In genomic region chr2:167814881-167815718, GRCh38 we compare ENCODE assay signal across 1 cellular context.
TF ChIP-seq lines count a peak whose summit lies in the region.

No MANE protein-coding gene starts in this region.

TF ChIP-seq in HepG2, 621 proteins besides CTCF, POLR2A, EP300 and RAD21 (continues in another document):
- TF ChIP-seq ZNF12 (CRISPR knock-in tag; IDR thresholded peaks at IDR 0.05) (peak; percentile 83), BCLAF1 (IDR thresholded peaks at IDR 0.05) (no peak), PRDM15 (CRISPR knock-in tag; IDR thresholded peaks at IDR 0.05) (peak; percentile 51; the same call in 1 of the 2 replicates), ZBTB8A (CRISPR knock-in tag; IDR thresholded peaks at IDR 0.05; ENCODE audit: borderline replicate concordance, low read depth) (no peak), TP53 (CRISPR knock-in tag; conservative IDR thresholded peaks at IDR 0.05) (peak; percentile 78), PBX2 (CRISPR knock-in tag; IDR thresholded peaks at IDR 0.05) (no peak), ZFAT (CRISPR knock-in tag; conservative IDR thresholded peaks at IDR 0.05) (no peak), THAP11 (CRISPR knock-in tag; IDR thresholded peaks at IDR 0.05) (peak; percentile 75), TBL1XR1 (IDR thresholded peaks at IDR 0.05; ENCODE audit: borderline replicate concordance, low read length, partially characterized antibody) (peak; percentile 99), KMT2B (CRISPR knock-in tag; IDR thresholded peaks at IDR 0.05) (peak; percentile 48; the same call in 1 of the 2 replicates), ZNF414 (CRISPR knock-in tag; IDR thresholded peaks at IDR 0.05) (peak; percentile 74), ZMYM4 (CRISPR knock-in tag; IDR thresholded peaks at IDR 0.05) (peak; percentile 93), ZFP1 (CRISPR knock-in tag; IDR thresholded peaks at IDR 0.05) (peak; percentile 96), FOXO1 (CRISPR knock-in tag; IDR thresholded peaks at IDR 0.05) (peak; percentile 99), ZKSCAN8 (CRISPR knock-in tag; IDR thresholded peaks at IDR 0.05; ENCODE audit: borderline replicate concordance) (peak; percentile 93), CREM (IDR thresholded peaks at IDR 0.05) (peak; percentile 97), CREM (CRISPR knock-in tag; IDR thresholded peaks at IDR 0.05) (no peak), PLRG1 (conservative IDR thresholded peaks at IDR 0.05) (no peak), KAT8 (CRISPR knock-in tag; IDR thresholded peaks at IDR 0.05) (peak; percentile 70), KDM1A (CRISPR knock-in tag; IDR thresholded peaks at IDR 0.05) (peak; percentile 61; the same call in 1 of the 2 replicates), ZHX2 (IDR thresholded peaks at IDR 0.05; ENCODE audit: low read depth) (0 out of 2 replicates have a peak, but pooled peaks have one; percentile 24), ZHX2 (CRISPR knock-in tag; IDR thresholded peaks at IDR 0.05; ENCODE audit: borderline replicate concordance) (peak; percentile 38; the same call in 1 of the 2 replicates), ZNF136 (CRISPR knock-in tag; IDR thresholded peaks at IDR 0.05; ENCODE audit: low read depth) (no peak; the same call in 1 of the 2 replicates), HOXA3 (CRISPR knock-in tag; IDR thresholded peaks at IDR 0.05) (peak; percentile 80), SOX5 (CRISPR knock-in tag; IDR thresholded peaks at IDR 0.05; ENCODE audit: borderline replicate concordance) (peak; percentile 97), SPEN (CRISPR knock-in tag; IDR thresholded peaks at IDR 0.05; ENCODE audit: low read depth) (no peak), MED1 (CRISPR knock-in tag; IDR thresholded peaks at IDR 0.05) (peak; percentile 97), ZNF235 (CRISPR knock-in tag; IDR thresholded peaks at IDR 0.05; ENCODE audit: borderline replicate concordance) (no peak)
- TF ChIP-seq, protein P1, sequence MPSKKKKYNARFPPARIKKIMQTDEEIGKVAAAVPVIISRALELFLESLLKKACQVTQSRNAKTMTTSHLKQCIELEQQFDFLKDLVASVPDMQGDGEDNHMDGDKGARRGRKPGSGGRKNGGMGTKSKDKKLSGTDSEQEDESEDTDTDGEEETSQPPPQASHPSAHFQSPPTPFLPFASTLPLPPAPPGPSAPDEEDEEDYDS (CRISPR knock-in tag; IDR thresholded peaks at IDR 0.05) = peak; percentile 16; the same call in 1 of the 2 replicates
- TF ChIP-seq, protein P2, sequence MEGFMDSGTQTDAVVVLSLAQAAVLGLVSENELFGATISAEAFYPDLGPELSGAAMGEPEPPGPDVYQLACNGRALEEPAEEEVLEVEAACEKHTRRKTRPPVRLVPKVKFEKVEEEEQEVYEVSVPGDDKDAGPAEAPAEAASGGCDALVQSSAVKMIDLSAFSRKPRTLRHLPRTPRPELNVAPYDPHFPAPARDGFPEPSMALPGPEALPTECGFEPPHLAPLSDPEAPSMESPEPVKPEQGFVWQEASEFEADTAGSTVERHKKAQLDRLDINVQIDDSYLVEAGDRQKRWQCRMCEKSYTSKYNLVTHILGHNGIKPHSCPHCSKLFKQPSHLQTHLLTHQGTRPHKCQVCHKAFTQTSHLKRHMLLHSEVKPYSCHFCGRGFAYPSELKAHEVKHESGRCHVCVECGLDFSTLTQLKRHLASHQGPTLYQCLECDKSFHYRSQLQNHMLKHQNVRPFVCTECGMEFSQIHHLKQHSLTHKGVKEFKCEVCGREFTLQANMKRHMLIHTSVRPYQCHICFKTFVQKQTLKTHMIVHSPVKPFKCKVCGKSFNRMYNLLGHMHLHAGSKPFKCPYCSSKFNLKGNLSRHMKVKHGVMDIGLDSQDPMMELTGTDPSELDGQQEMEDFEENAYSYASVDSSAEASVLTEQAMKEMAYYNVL (CRISPR knock-in tag; IDR thresholded peaks at IDR 0.05; ENCODE audit: borderline replicate concordance) = peak; percentile 95
- TF ChIP-seq, protein P3, sequence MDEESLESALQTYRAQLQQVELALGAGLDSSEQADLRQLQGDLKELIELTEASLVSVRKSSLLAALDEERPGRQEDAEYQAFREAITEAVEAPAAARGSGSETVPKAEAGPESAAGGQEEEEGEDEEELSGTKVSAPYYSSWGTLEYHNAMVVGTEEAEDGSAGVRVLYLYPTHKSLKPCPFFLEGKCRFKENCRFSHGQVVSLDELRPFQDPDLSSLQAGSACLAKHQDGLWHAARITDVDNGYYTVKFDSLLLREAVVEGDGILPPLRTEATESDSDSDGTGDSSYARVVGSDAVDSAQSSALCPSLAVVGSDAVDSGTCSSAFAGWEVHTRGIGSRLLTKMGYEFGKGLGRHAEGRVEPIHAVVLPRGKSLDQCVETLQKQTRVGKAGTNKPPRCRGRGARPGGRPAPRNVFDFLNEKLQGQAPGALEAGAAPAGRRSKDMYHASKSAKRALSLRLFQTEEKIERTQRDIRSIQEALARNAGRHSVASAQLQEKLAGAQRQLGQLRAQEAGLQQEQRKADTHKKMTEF (CRISPR knock-in tag; IDR thresholded peaks at IDR 0.05) = peak; percentile 96
- TF ChIP-seq, protein P4, sequence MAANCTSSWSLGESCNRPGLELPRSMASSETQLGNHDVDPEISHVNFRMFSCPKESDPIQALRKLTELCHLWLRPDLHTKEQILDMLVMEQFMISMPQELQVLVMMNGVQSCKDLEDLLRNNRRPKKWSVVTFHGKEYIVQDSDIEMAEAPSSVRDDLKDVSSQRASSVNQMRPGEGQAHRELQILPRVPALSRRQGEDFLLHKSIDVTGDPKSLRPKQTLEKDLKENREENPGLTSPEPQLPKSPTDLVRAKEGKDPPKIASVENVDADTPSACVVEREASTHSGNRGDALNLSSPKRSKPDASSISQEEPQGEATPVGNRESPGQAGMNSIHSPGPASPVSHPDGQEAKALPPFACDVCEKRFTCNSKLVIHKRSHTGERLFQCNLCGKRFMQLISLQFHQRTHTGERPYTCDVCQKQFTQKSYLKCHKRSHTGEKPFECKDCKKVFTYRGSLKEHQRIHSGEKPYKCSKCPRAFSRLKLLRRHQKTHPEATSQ (CRISPR knock-in tag; IDR thresholded peaks at IDR 0.05; ENCODE audit: borderline replicate concordance) = peak; percentile 80; the same call in 1 of the 2 replicates
- TF ChIP-seq, protein P5, sequence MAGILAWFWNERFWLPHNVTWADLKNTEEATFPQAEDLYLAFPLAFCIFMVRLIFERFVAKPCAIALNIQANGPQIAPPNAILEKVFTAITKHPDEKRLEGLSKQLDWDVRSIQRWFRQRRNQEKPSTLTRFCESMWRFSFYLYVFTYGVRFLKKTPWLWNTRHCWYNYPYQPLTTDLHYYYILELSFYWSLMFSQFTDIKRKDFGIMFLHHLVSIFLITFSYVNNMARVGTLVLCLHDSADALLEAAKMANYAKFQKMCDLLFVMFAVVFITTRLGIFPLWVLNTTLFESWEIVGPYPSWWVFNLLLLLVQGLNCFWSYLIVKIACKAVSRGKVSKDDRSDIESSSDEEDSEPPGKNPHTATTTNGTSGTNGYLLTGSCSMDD (CRISPR knock-in tag; IDR thresholded peaks at IDR 0.05) = no peak
- TF ChIP-seq, protein P6, sequence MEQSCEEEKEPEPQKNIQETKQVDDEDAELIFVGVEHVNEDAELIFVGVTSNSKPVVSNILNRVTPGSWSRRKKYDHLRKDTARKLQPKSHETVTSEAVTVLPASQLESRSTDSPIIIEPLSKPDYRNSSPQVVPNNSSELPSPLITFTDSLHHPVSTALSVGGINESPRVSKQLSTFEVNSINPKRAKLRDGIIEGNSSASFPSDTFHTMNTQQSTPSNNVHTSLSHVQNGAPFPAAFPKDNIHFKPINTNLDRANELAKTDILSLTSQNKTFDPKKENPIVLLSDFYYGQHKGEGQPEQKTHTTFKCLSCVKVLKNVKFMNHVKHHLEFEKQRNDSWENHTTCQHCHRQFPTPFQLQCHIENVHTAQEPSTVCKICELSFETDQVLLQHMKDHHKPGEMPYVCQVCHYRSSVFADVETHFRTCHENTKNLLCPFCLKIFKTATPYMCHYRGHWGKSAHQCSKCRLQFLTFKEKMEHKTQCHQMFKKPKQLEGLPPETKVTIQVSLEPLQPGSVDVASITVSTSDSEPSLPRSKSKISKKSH (CRISPR knock-in tag; IDR thresholded peaks at IDR 0.05; ENCODE audit: borderline replicate concordance) = no peak
